ENCODE assay signal across 11 cellular contexts in genomic region chrX:134604701-134605271, GRCh38. TPM values are rescaled to one million over a fixed set of nuclear protein-coding genes. Genes with fewer than 3 reads are reported as not detected.
DNase-seq lines count a peak whose midpoint lies in the region; ATAC-seq and TF ChIP-seq lines count a peak whose summit lies in the region.
"Had no signal": no experiment of that assay in that cellular context is flagged by ENCODE, and none has a peak within 500 bp of the region (broad histone marks: within the 10 kb centered on the region; RNA-seq: fewer than 3 reads in every experiment).

No MANE protein-coding gene starts in this region.

- H3K4me2 ChIP-seq in skeletal muscle satellite cell (ENCODE audit: low read length) = no peak overlapping the region

- H3K36me3 Mint-ChIP-seq in activated CD4-positive, alpha-beta T cell treated with anti-CD3 and anti-CD28 coated beads for 36 hours (ENCODE audit: low read depth) = no peaks in the 10 kb centered on the region

- peak overlapping the region; percentile 2 for H3K9ac ChIP-seq in skeletal muscle satellite cell (ENCODE audit: low read depth, low read length)

- DNase-seq in activated CD4-positive, alpha-beta T cell treated with anti-CD3 and anti-CD28 coated beads for 36 hours = no peak
- DNase-seq in activated CD4-positive, alpha-beta T cell treated with anti-CD3 and anti-CD28 coated beads for 4 hours = no peak
- DNase-seq in NCI-H524 treated with DMSO at 0.1 percent for 48 hours (lab: John Stamatoyannopoulos, UW) (peak; percentile 95), epithelial cell of esophagus (ENCODE audit: low read depth) (peak; percentile 38)
- no peak for DNase-seq in activated CD8-positive, alpha-beta memory T cell treated with anti-CD3 and anti-CD28 coated beads, Interleukin-2, amount 50 U/mL, for 4 hours
- no peak for DNase-seq in activated CD4-positive, alpha-beta T cell treated with anti-CD3 and anti-CD28 coated beads, Interleukin-2, amount 50 U/mL, for 48 hours
- DNase-seq: hippocampal formation, NCI-H526 treated with DMSO at 0.1 percent for 48 hours had no signal

- peaks cover 37% of the 10 kb centered on the region for H3K4me1 ChIP-seq in skeletal muscle satellite cell (ENCODE audit: control insufficient read depth, insufficient read depth, low read length)
- H3K4me1 ChIP-seq: uterus had no signal

- H3K27me3 ChIP-seq in skeletal muscle satellite cell (ENCODE audit: control insufficient read depth, insufficient read depth, low read length) = no peaks in the 10 kb centered on the region
- H3K27me3 ChIP-seq: uterus had no signal

- no peak overlapping the region for H3K4me3 Mint-ChIP-seq in activated CD4-positive, alpha-beta T cell treated with anti-CD3 and anti-CD28 coated beads for 36 hours

- intact Hi-C loops in activated CD4-positive, alpha-beta T cell treated with anti-CD3 and anti-CD28 coated beads for 36 hours (cut with DNase I, micrococcal nuclease) = no loop called here

- peak overlapping the region; percentile 82 for H3K27ac Mint-ChIP-seq in activated CD4-positive, alpha-beta T cell treated with anti-CD3 and anti-CD28 coated beads for 36 hours

- no peaks in the 10 kb centered on the region for H3K9me3 Mint-ChIP-seq in activated CD4-positive, alpha-beta T cell treated with anti-CD3 and anti-CD28 coated beads for 36 hours (ENCODE audit: low read depth)

- CTCF ChIA-PET in activated CD4-positive, alpha-beta T cell treated with anti-CD3 and anti-CD28 coated beads for 36 hours (lab: Charles Lee) = interaction anchor here (0.5 to 1.2 kb wide), 2 partner anchors 53 to 366 kb away, joined by 3 to 4 read pairs; no protein-coding TSS in a partner anchor

- H3K9me3 ChIP-seq in skeletal muscle satellite cell (replicated peaks; ENCODE audit: low read length) = no peaks in the 10 kb centered on the region
- H3K9me3 ChIP-seq: uterus had no signal

- POLR2A ChIA-PET in activated CD4-positive, alpha-beta T cell treated with anti-CD3 and anti-CD28 coated beads for 36 hours (lab: Charles Lee) = no interaction called here

- H3K4me1 Mint-ChIP-seq in activated CD4-positive, alpha-beta T cell treated with anti-CD3 and anti-CD28 coated beads for 36 hours = peaks cover 8% of the 10 kb centered on the region

- no peak for ATAC-seq in activated CD4-positive, alpha-beta T cell treated with anti-CD3 and anti-CD28 coated beads for 36 hours
- no peak for ATAC-seq in GM21528 (IDR thresholded peaks at IDR 0.05; ENCODE audit: low FRiP score, unreplicated experiment)

- no peak for TF ChIP-seq CTCF in epithelial cell of esophagus (IDR thresholded peaks at IDR 0.05; ENCODE audit: insufficient read depth, low read depth, low read length, missing control alignments)

- no peak overlapping the region for H3K4me3 ChIP-seq in epithelial cell of esophagus (ENCODE audit: low read length)
- no peak overlapping the region for H3K4me3 ChIP-seq in skeletal muscle satellite cell (ENCODE audit: low read length)
- H3K4me3 ChIP-seq: uterus had no signal

- peaks cover 7% of the 10 kb centered on the region for H3K27me3 Mint-ChIP-seq in activated CD4-positive, alpha-beta T cell treated with anti-CD3 and anti-CD28 coated beads for 36 hours

- no peaks in the 10 kb centered on the region for H3K36me3 ChIP-seq in skeletal muscle satellite cell (ENCODE audit: insufficient read depth, low read length)
- H3K36me3 ChIP-seq: uterus had no signal

RNA-seq across cellular contexts. Expression of gene PLAC1, which starts 53.5 kb away (rescaled TPM):
- total RNA-seq in activated CD4-positive, alpha-beta T cell treated with anti-CD3 and anti-CD28 coated beads for 36 hours = under 1 TPM in 1 of 2 experiments, not detected in 1; 0.18 TPM
- not detected in 2 replicates for total RNA-seq in skeletal muscle satellite cell (2012; rRNA removed)

Comparison
In these comparisons a context has a peak if more than half of its experiments do, and no peak if none do; other contexts are left out.
1. DNase-seq: peak in NCI-H524 treated with DMSO at 0.1 percent for 48 hours (single experiment) and epithelial cell of esophagus (single experiment); none in activated CD4-positive, alpha-beta T cell treated with anti-CD3 and anti-CD28 coated beads for 36 hours (single experiment), activated CD4-positive, alpha-beta T cell treated with anti-CD3 and anti-CD28 coated beads for 4 hours (0 of 2), activated CD8-positive, alpha-beta memory T cell treated with anti-CD3 and anti-CD28 coated beads, Interleukin-2, amount 50 U/mL, for 4 hours (single experiment) and activated CD4-positive, alpha-beta T cell treated with anti-CD3 and anti-CD28 coated beads, Interleukin-2, amount 50 U/mL, for 48 hours (0 of 2).